In the genomic region with DNA sequence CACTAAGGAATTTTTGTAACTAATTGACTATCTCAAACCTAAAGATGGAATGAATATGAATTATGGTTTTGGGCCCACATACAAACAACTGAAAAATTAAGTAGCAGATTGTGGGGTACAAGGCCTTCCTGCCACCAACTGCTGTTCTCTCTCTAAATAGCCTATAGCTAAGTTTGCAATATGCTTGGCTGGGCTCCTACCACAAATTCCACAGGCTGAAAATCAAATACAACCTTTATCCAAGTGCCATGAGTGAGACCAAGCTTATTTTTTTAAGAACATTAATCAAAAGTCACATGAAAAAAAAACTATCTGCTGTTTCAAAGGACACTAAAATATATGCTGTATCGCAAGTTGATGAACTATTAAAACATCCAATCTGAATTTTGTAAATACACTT, we compare ENCODE assay signal across 15 cellular contexts. TPM values are rescaled to one million over a fixed set of nuclear protein-coding genes. Genes with fewer than 3 reads are reported as not detected.
A peak's percentile ranks its signal among the peaks of the same experiment; 100 is the strongest.
DNase-seq lines count a peak whose midpoint lies in the region; ATAC-seq and TF ChIP-seq lines count a peak whose summit lies in the region.
"Had no signal": no experiment of that assay in that cellular context is flagged by ENCODE, and none has a peak within 500 bp of the region (broad histone marks: within the 10 kb centered on the region; RNA-seq: fewer than 3 reads in every experiment).

No MANE protein-coding gene starts in this region.

- no peak for TF ChIP-seq EP300 in tibial nerve (IDR thresholded peaks at IDR 0.05)

- no peak for TF ChIP-seq POLR2A in tibial nerve (IDR thresholded peaks at IDR 0.05)

- no peaks in the 10 kb centered on the region for H3K36me3 ChIP-seq in tibial nerve

- H3K4me3 ChIP-seq in tibial nerve = no peak overlapping the region
- H3K4me3 ChIP-seq: GM23248 had no signal

- no peaks in the 10 kb centered on the region for H3K27me3 ChIP-seq in tibial nerve

- no peak for TF ChIP-seq CTCF in tibial nerve (IDR thresholded peaks at IDR 0.05)

- peaks cover 0 to 31% (median 0%) of the 10 kb centered on the region in 4 donors for H3K4me1 ChIP-seq in tibial nerve

- no peak overlapping the region for H3K27ac ChIP-seq in tibial nerve
- H3K27ac ChIP-seq: GM23248 had no signal

- H3K9me3 ChIP-seq in tibial nerve = no peaks in the 10 kb centered on the region

- 83 to 88% methylated on average over 1 of the region's 1 CpG for WGBS in tibial nerve, 2 donors

- peak; percentile 14 for DNase-seq in M059J (ENCODE audit: low read depth)
- peak; percentile 20 for DNase-seq in astrocyte of the hippocampus (ENCODE audit: low read depth, low spot score)
- no peak for DNase-seq in left lobe of liver (ENCODE audit: low spot score)
- DNase-seq in tibial nerve (ENCODE audit: low spot score in 2 of 2) = no peak
- no peak for DNase-seq in activated CD8-positive, alpha-beta memory T cell treated with anti-CD3 and anti-CD28 coated beads, Interleukin-2, amount 50 U/mL, for 4 hours
- DNase-seq in stimulated activated CD4-positive, alpha-beta T cell treated with anti-CD3 and anti-CD28 coated beads, Interleukin-4, amount 100 ng/mL, for 4 hours = no peak
- DNase-seq: C1 segment of cervical spinal cord; Calu3; CD4-positive, alpha-beta memory T cell; COR-L47; DMS53; DMS79 treated with DMSO at 0.1 percent for 48 hours; GM23248; H7; HCEC 1CT had no signal

- peak; percentile 50 for ATAC-seq in left lobe of liver

RNA-seq across cellular contexts. Expression of gene TENT5A, which starts 52.1 kb away (rescaled TPM):
- 64.6 and 97.6 TPM in 2 replicates for total RNA-seq in M059J (2014; rRNA removed; shearing (Covaris generic))
- total RNA-seq in left lobe of liver (7.8 TPM), tibial nerve (10 to 100 TPM; 12.3 to 28.4 (median 22.0) TPM)

Comparison
In these comparisons a context has a peak if more than half of its experiments do, and no peak if none do; other contexts are left out.
1. DNase-seq: peak in M059J (single experiment) and astrocyte of the hippocampus (single experiment); none in left lobe of liver (single experiment), tibial nerve (0 of 2), activated CD8-positive, alpha-beta memory T cell treated with anti-CD3 and anti-CD28 coated beads, Interleukin-2, amount 50 U/mL, for 4 hours (single experiment) and stimulated activated CD4-positive, alpha-beta T cell treated with anti-CD3 and anti-CD28 coated beads, Interleukin-4, amount 100 ng/mL, for 4 hours (0 of 2).